In genomic region chr17:50172130-50172529, GRCh38 we compare ENCODE assay signal across 24 cellular contexts. TPM values are rescaled to one million over a fixed set of nuclear protein-coding genes. Genes with fewer than 3 reads are reported as not detected.
A peak's percentile ranks its signal among the peaks of the same experiment; 100 is the strongest.
DNase-seq lines count a peak whose midpoint lies in the region; ATAC-seq and TF ChIP-seq lines count a peak whose summit lies in the region.
"Had no signal": no experiment of that assay in that cellular context is flagged by ENCODE, and none has a peak within 500 bp of the region (broad histone marks: within the 10 kb centered on the region; RNA-seq: fewer than 3 reads in every experiment).

No MANE protein-coding gene starts in this region.

- DNase-seq in natural killer cell treated with Interleukin-12 subunit alpha and Interleukin-12 subunit beta and Interleukin-15 and Interleukin-18, amount 100 ng/mL, for 72 hours (ENCODE audit: low spot score) = peak; percentile 37
- DNase-seq in natural killer cell (no peak), glutamatergic neuron (no peak), neural crest cell (ENCODE audit: low read depth, low spot score) (no peak), glomerular visceral epithelial cell (ENCODE audit: extremely low spot score) (no peak), HK-2 (ENCODE audit: unreplicated experiment) (no peak)
- no peak for DNase-seq in activated effector memory CD4-positive, alpha-beta T cell treated with anti-CD3 and anti-CD28 coated beads, Interleukin-2, amount 50 U/mL, for 16 hours
- DNase-seq: activated B cell treated with CpG ODN at 0.5 μM for 24 hours; activated CD4-positive, alpha-beta T cell treated with anti-CD3 and anti-CD28 coated beads, Interleukin-2, amount 50 U/mL, for 48 hours; activated naive CD4-positive, alpha-beta T cell treated with anti-CD3 and anti-CD28 coated beads, Interleukin-2, amount 50 U/mL, for 16 hours; CD8-positive, alpha-beta memory T cell; dermis blood vessel endothelial cell; DMS153; GM23248; NCI-H1092 treated with DMSO at 0.1 percent for 48 hours; NCI-H2029; NCI-H2227 treated with DMSO at 0.1 percent for 48 hours; NCI-H69; SIG-M5; small intestine; stomach; T-helper 9 cell had no signal

- H3K27ac Mint-ChIP-seq in natural killer cell treated with Interleukin-12 subunit alpha and Interleukin-12 subunit beta and Interleukin-15 and Interleukin-18, amount 100 ng/mL, for 72 hours = no peak overlapping the region
- H3K27ac Mint-ChIP-seq in natural killer cell (no peak overlapping the region), glutamatergic neuron (ENCODE audit: unreplicated experiment) (peak overlapping the region; percentile 85), neural crest cell (ENCODE audit: unreplicated experiment) (peak overlapping the region; percentile 12)
- H3K27ac Mint-ChIP-seq: activated B cell treated with CpG ODN at 0.5 μM for 24 hours, B cell had no signal

- intact Hi-C loops in natural killer cell (cut with micrococcal nuclease) = no loop called here

- no peak for TF ChIP-seq CTCF in natural killer cell (IDR thresholded peaks at IDR 0.05)
- no peak for TF ChIP-seq CTCF in glutamatergic neuron (IDR thresholded peaks at IDR 0.05; ENCODE audit: partially characterized antibody, unreplicated experiment)
- no peak for TF ChIP-seq CTCF in neural crest cell (conservative IDR thresholded peaks at IDR 0.05)

- H3K4me1 Mint-ChIP-seq in natural killer cell treated with Interleukin-12 subunit alpha and Interleukin-12 subunit beta and Interleukin-15 and Interleukin-18, amount 100 ng/mL, for 72 hours (ENCODE audit: low read depth in 2 of 2) = peaks cover 11 to 14% of the 10 kb centered on the region in 2 donors
- H3K4me1 Mint-ChIP-seq in natural killer cell (peaks cover 12% of the 10 kb centered on the region in 2 donors), glutamatergic neuron (ENCODE audit: low read depth, unreplicated experiment) (peaks cover 32% of the 10 kb centered on the region), neural crest cell (peaks cover 18% of the 10 kb centered on the region)

- no peaks in the 10 kb centered on the region for H3K27me3 Mint-ChIP-seq in natural killer cell treated with Interleukin-12 subunit alpha and Interleukin-12 subunit beta and Interleukin-15 and Interleukin-18, amount 100 ng/mL, for 72 hours
- peaks cover 0 to 6% of the 10 kb centered on the region in 2 donors for H3K27me3 Mint-ChIP-seq in natural killer cell (ENCODE audit: low read depth in 2 of 2)
- H3K27me3 Mint-ChIP-seq in glutamatergic neuron (ENCODE audit: unreplicated experiment) = peaks cover 10% of the 10 kb centered on the region
- no peaks in the 10 kb centered on the region for H3K27me3 Mint-ChIP-seq in neural crest cell (ENCODE audit: low read depth)
- H3K27me3 Mint-ChIP-seq: activated B cell treated with CpG ODN at 0.5 μM for 24 hours, B cell had no signal

- no peak overlapping the region for H3K4me3 Mint-ChIP-seq in natural killer cell treated with Interleukin-12 subunit alpha and Interleukin-12 subunit beta and Interleukin-15 and Interleukin-18, amount 100 ng/mL, for 72 hours
- no peak overlapping the region for H3K4me3 Mint-ChIP-seq in natural killer cell
- H3K4me3 Mint-ChIP-seq in glutamatergic neuron (ENCODE audit: unreplicated experiment) = peak overlapping the region; percentile 49
- H3K4me3 Mint-ChIP-seq in neural crest cell = no peak overlapping the region
- H3K4me3 Mint-ChIP-seq: activated B cell treated with CpG ODN at 0.5 μM for 24 hours, B cell had no signal

- no peak for ATAC-seq in natural killer cell treated with Interleukin-12 subunit alpha and Interleukin-12 subunit beta and Interleukin-15 and Interleukin-18, amount 100 ng/mL, for 72 hours
- ATAC-seq in natural killer cell (no peak), HG02610 (IDR thresholded peaks at IDR 0.05; ENCODE audit: unreplicated experiment) (no peak)

- no peaks in the 10 kb centered on the region for H3K9me3 Mint-ChIP-seq in natural killer cell treated with Interleukin-12 subunit alpha and Interleukin-12 subunit beta and Interleukin-15 and Interleukin-18, amount 100 ng/mL, for 72 hours
- H3K9me3 Mint-ChIP-seq in natural killer cell (no peaks in the 10 kb centered on the region), glutamatergic neuron (ENCODE audit: unreplicated experiment) (peaks cover 9% of the 10 kb centered on the region), neural crest cell (no peaks in the 10 kb centered on the region)
- H3K9me3 Mint-ChIP-seq: activated B cell treated with CpG ODN at 0.5 μM for 24 hours; CD8-positive, alpha-beta memory T cell had no signal

- H3K36me3 Mint-ChIP-seq in natural killer cell treated with Interleukin-12 subunit alpha and Interleukin-12 subunit beta and Interleukin-15 and Interleukin-18, amount 100 ng/mL, for 72 hours = no peaks in the 10 kb centered on the region
- H3K36me3 Mint-ChIP-seq in natural killer cell = no peaks in the 10 kb centered on the region
- H3K36me3 Mint-ChIP-seq in glutamatergic neuron (ENCODE audit: unreplicated experiment) = no peaks in the 10 kb centered on the region
- H3K36me3 Mint-ChIP-seq in neural crest cell (ENCODE audit: low read depth) = no peaks in the 10 kb centered on the region
- H3K36me3 Mint-ChIP-seq: CD8-positive, alpha-beta memory T cell had no signal

RNA-seq across cellular contexts. Expression of gene SGCA, which starts 6.3 kb away (rescaled TPM):
- under 1 TPM in 1 of 2 donors, not detected in 1; 0.42 TPM for total RNA-seq in natural killer cell treated with Interleukin-12 subunit alpha and Interleukin-12 subunit beta and Interleukin-15 and Interleukin-18, amount 100 ng/mL, for 72 hours
- total RNA-seq in natural killer cell (not detected), glutamatergic neuron (ENCODE audit: unreplicated experiment) (1.3 TPM), neural crest cell (not detected in 2 replicates)
- total RNA-seq: dermis blood vessel endothelial cell, GM23248 had no signal

RNA-seq across cellular contexts. Expression of gene PPP1R9B, which starts 21.7 kb away (rescaled TPM):
- 100 to 1,000 TPM in 1 of 2 donors, 10 to 100 TPM in 1; 96.0 to 110 TPM for total RNA-seq in natural killer cell treated with Interleukin-12 subunit alpha and Interleukin-12 subunit beta and Interleukin-15 and Interleukin-18, amount 100 ng/mL, for 72 hours
- total RNA-seq in natural killer cell = 100 to 1,000 TPM; 124 to 162 (median 135) TPM
- 74.0 TPM for total RNA-seq in glutamatergic neuron (ENCODE audit: unreplicated experiment)
- total RNA-seq in neural crest cell = 67.1 and 68.8 TPM in 2 replicates

RNA-seq across cellular contexts. Expression of gene COL1A1, which starts 29.3 kb away (rescaled TPM):
- 1 to 10 TPM in 1 of 2 donors, not detected in 1; 1.7 TPM for total RNA-seq in natural killer cell treated with Interleukin-12 subunit alpha and Interleukin-12 subunit beta and Interleukin-15 and Interleukin-18, amount 100 ng/mL, for 72 hours
- total RNA-seq in natural killer cell (1 to 10 TPM; 2.3 to 7.5 (median 2.6) TPM), glutamatergic neuron (ENCODE audit: unreplicated experiment) (10.1 TPM), neural crest cell (13.3 and 14.8 TPM in 2 replicates)

RNA-seq across cellular contexts. Expression of gene SAMD14, which starts 42.2 kb away (rescaled TPM):
- total RNA-seq in natural killer cell treated with Interleukin-12 subunit alpha and Interleukin-12 subunit beta and Interleukin-15 and Interleukin-18, amount 100 ng/mL, for 72 hours = 1 to 10 TPM; 2.6 to 5.0 TPM
- total RNA-seq in natural killer cell (1 to 10 TPM; 1.1 to 2.1 (median 1.5) TPM), glutamatergic neuron (ENCODE audit: unreplicated experiment) (95.0 TPM), neural crest cell (26.1 and 28.7 TPM in 2 replicates)

Comparison
In these comparisons a context has a peak if more than half of its experiments do, and no peak if none do; other contexts are left out.
1. H3K27ac Mint-ChIP-seq: peak in glutamatergic neuron (single experiment) and neural crest cell (single experiment); none in natural killer cell treated with Interleukin-12 subunit alpha and Interleukin-12 subunit beta and Interleukin-15 and Interleukin-18, amount 100 ng/mL, for 72 hours (0 of 2) and natural killer cell (0 of 2).